Comparison of ENCODE assay signal across 13 cellular contexts in genomic region chr1:164794310-164794709, GRCh38.
A peak's percentile ranks its signal among the peaks of the same experiment; 100 is the strongest.
DNase-seq lines count a peak whose midpoint lies in the region; ATAC-seq, FAIRE-seq and TF ChIP-seq lines count a peak whose summit lies in the region.
"Had no signal": no experiment of that assay in that cellular context is flagged by ENCODE, and none has a peak within 500 bp of the region (broad histone marks: within the 10 kb centered on the region; RNA-seq: fewer than 3 reads in every experiment).

No MANE protein-coding gene starts in this region.

- DNase-seq in AG20443 (ENCODE audit: low spot score), result peak; percentile 93
- peak; percentile 90 for DNase-seq in PC-3
- peak; percentile 38 for DNase-seq in occipital lobe (lab: John Stamatoyannopoulos, UW)
- DNase-seq in NCI-H146 treated with DMSO at 0.1 percent for 48 hours (lab: John Stamatoyannopoulos, UW; ENCODE audit: unreplicated experiment), result no peak
- no peak for DNase-seq in activated naive CD8-positive, alpha-beta T cell treated with anti-CD3 and anti-CD28 coated beads for 36 hours
- DNase-seq in GM19239 (ENCODE audit: insufficient read length, low spot score), result no peak
- DNase-seq in DMS79 treated with DMSO at 0.1 percent for 48 hours (lab: John Stamatoyannopoulos, UW), result no peak
- DNase-seq: DND-41, naive B cell had no signal

- no peaks in the 10 kb centered on the region for H3K4me1 Mint-ChIP-seq in activated naive CD8-positive, alpha-beta T cell treated with anti-CD3 and anti-CD28 coated beads for 36 hours
- H3K4me1 Mint-ChIP-seq: central memory CD8-positive, alpha-beta T cell; naive B cell had no signal

- no peak overlapping the region for H2AFZ ChIP-seq in PC-3 (ENCODE audit: low read length)

- intact Hi-C loops in PC-3 (cut with micrococcal nuclease), result loop anchor here (2.0 to 10.0 kb wide), 2 partner anchors 120 to 278 kb away; no protein-coding TSS in a partner anchor

- no peak overlapping the region for H3K27ac ChIP-seq in PC-3 (ENCODE audit: low read length)

- H3K4me3 Mint-ChIP-seq in activated naive CD8-positive, alpha-beta T cell treated with anti-CD3 and anti-CD28 coated beads for 36 hours, result no peak overlapping the region
- H3K4me3 Mint-ChIP-seq: central memory CD8-positive, alpha-beta T cell; naive B cell; stimulated activated naive CD8-positive, alpha-beta T cell treated with anti-CD3 and anti-CD28 coated beads, Interleukin-15, Interleukin-2, amounts not matched to agents 100 ng/mL and 50 ng/mL, for 24 hours had no signal

- H3K27me3 Mint-ChIP-seq in activated naive CD8-positive, alpha-beta T cell treated with anti-CD3 and anti-CD28 coated beads for 36 hours, result no peaks in the 10 kb centered on the region

- H3K4me2 ChIP-seq in PC-3 (ENCODE audit: low read length), result peak overlapping the region; percentile 43

- peak; percentile 100 for ATAC-seq in PC-3
- ATAC-seq in esophagus mucosa, result peak; percentile 89
- ATAC-seq: K562 had no signal

- no peaks in the 10 kb centered on the region for H3K9me2 ChIP-seq in PC-3 (replicated peaks; ENCODE audit: low read length)

- CTCF ChIA-PET in PC-3 (lab: Charles Lee), result interaction anchor here (0.5 to 1.0 kb wide), 4 partner anchors 22 to 554 kb away, joined by 3 to 4 read pairs (median 4); partner anchors contain the start of gene PBX1

- POLR2A ChIA-PET in PC-3 (lab: Charles Lee; ENCODE audit: unreplicated experiment), result interaction anchor here (0.5 to 0.6 kb wide), 4 partner anchors 162 to 1076 kb away, joined by 3 to 9 read pairs (median 4); partner anchors contain the start of gene PBX1

- H3K4me1 ChIP-seq in PC-3 (ENCODE audit: insufficient read depth, low read length), result peaks cover 14% of the 10 kb centered on the region

- no peak for FAIRE-seq in GM19239 (lab: Jason Lieb, UNC)
- FAIRE-seq: K562 had no signal

- H3F3A ChIP-seq in PC-3 (ENCODE audit: low read length, unreplicated experiment), result no peaks in the 10 kb centered on the region

- H3K27me3 ChIP-seq in PC-3 (ENCODE audit: low read length), result no peaks in the 10 kb centered on the region

- no peaks in the 10 kb centered on the region for H3K79me2 ChIP-seq in PC-3 (ENCODE audit: low read length)

- H3K9me3 ChIP-seq in PC-3 (ENCODE audit: low read length), result no peaks in the 10 kb centered on the region

- no TSS peak for BruUV-seq in PC-3 (replicated peaks; lab: Mats Ljungman, UMichigan)

- no peaks in the 10 kb centered on the region for H4K20me1 ChIP-seq in PC-3 (ENCODE audit: low read length)

- H3K9me3 Mint-ChIP-seq in activated naive CD8-positive, alpha-beta T cell treated with anti-CD3 and anti-CD28 coated beads for 36 hours, result no peaks in the 10 kb centered on the region
- H3K9me3 Mint-ChIP-seq: central memory CD8-positive, alpha-beta T cell; naive B cell; stimulated activated naive CD8-positive, alpha-beta T cell treated with anti-CD3 and anti-CD28 coated beads, Interleukin-15, Interleukin-2, amounts not matched to agents 100 ng/mL and 50 ng/mL, for 24 hours had no signal

- no peaks in the 10 kb centered on the region for H3K36me3 Mint-ChIP-seq in activated naive CD8-positive, alpha-beta T cell treated with anti-CD3 and anti-CD28 coated beads for 36 hours
- H3K36me3 Mint-ChIP-seq: naive B cell had no signal

- H3K27ac Mint-ChIP-seq in activated naive CD8-positive, alpha-beta T cell treated with anti-CD3 and anti-CD28 coated beads for 36 hours, result no peak overlapping the region
- H3K27ac Mint-ChIP-seq: naive B cell; stimulated activated naive CD8-positive, alpha-beta T cell treated with anti-CD3 and anti-CD28 coated beads, Interleukin-15, Interleukin-2, amounts not matched to agents 100 ng/mL and 50 ng/mL, for 24 hours had no signal

- H3K9ac ChIP-seq in PC-3 (ENCODE audit: low read length), result no peak overlapping the region

- H3K36me3 ChIP-seq in PC-3 (ENCODE audit: low read depth, low read length), result no peaks in the 10 kb centered on the region

- TF ChIP-seq CTCF in PC-3 (conservative IDR thresholded peaks at IDR 0.05; ENCODE audit: low read depth, low read length), result no peak

- H3K4me3 ChIP-seq in PC-3 (ENCODE audit: low read length), result no peak overlapping the region
- H3K4me3 ChIP-seq: K562 had no signal

Comparison
In these comparisons a context has a peak if more than half of its experiments do, and no peak if none do; other contexts are left out.
1. DNase-seq: peak in AG20443 (single experiment), PC-3 (single experiment) and occipital lobe (single experiment); none in NCI-H146 treated with DMSO at 0.1 percent for 48 hours (single experiment), activated naive CD8-positive, alpha-beta T cell treated with anti-CD3 and anti-CD28 coated beads for 36 hours (single experiment), GM19239 (single experiment) and DMS79 treated with DMSO at 0.1 percent for 48 hours (single experiment).